In genomic region chr5:172322028-172322965, GRCh38 we compare ENCODE assay signal across 8 cellular contexts. TPM values are rescaled to one million over a fixed set of nuclear protein-coding genes. Genes with fewer than 3 reads are reported as not detected.
DNase-seq lines count a peak whose midpoint lies in the region; ATAC-seq, FAIRE-seq and TF ChIP-seq lines count a peak whose summit lies in the region.

No MANE protein-coding gene starts in this region.

- TF ChIP-seq RAD21 in HepG2 (CRISPR knock-in tag; IDR thresholded peaks at IDR 0.05): no peak

- H2AFZ ChIP-seq in HepG2 (ENCODE audit: low read length): peak overlapping the region; percentile 62

- 37% methylated on average over 9 of the region's 9 CpGs for WGBS in HepG2 (ENCODE audit: low lambda C conversion rate)

- H4K20me1 ChIP-seq in HepG2 (ENCODE audit: insufficient read depth, low read length): no peaks in the 10 kb centered on the region

- FAIRE-seq in HepG2 (lab: Jason Lieb, UNC): no peak

- no peak for TF ChIP-seq CTCF in GM10266 (IDR thresholded peaks at IDR 0.05; ENCODE audit: control insufficient read depth, insufficient read depth, low read depth, missing control alignments)
- TF ChIP-seq CTCF in HepG2 (CRISPR knock-in tag; IDR thresholded peaks at IDR 0.05): no peak
- TF ChIP-seq CTCF in A673 (conservative IDR thresholded peaks at IDR 0.05; ENCODE audit: low read depth, low read length): no peak
- no peak for TF ChIP-seq CTCF in left ventricle myocardium inferior (IDR thresholded peaks at IDR 0.05; ENCODE audit: borderline replicate concordance)

- H3K27me3 ChIP-seq in HepG2 (ENCODE audit: control insufficient read depth in 1 of 2, insufficient read depth in 2 of 2, low read length in 2 of 2) (no peaks in the 10 kb centered on the region), A673 (replicated peaks; ENCODE audit: insufficient read depth, low read depth, low read length, poor library complexity) (no peaks in the 10 kb centered on the region), left ventricle myocardium inferior (ENCODE audit: low read depth) (no peaks in the 10 kb centered on the region)

- in situ Hi-C loops in HepG2 (cut with HindIII; ENCODE audit: extremely low pct_ligation_motif_present, low pct_unique_long_range_greater_than_20kb): no loop called here

- no peaks in the 10 kb centered on the region for H3K36me3 ChIP-seq in HepG2 (replicated peaks in 1 of 2; ENCODE audit: control insufficient read depth in 1 of 2, insufficient read depth in 2 of 2, low read length in 2 of 2)
- no peaks in the 10 kb centered on the region for H3K36me3 ChIP-seq in A673 (ENCODE audit: insufficient read depth, low read length, poor library complexity, severe bottlenecking)
- no peaks in the 10 kb centered on the region for H3K36me3 ChIP-seq in left ventricle myocardium inferior

- no peaks in the 10 kb centered on the region for H3K9me3 ChIP-seq in HepG2 (ENCODE audit: low read length)
- H3K9me3 ChIP-seq in A673 (ENCODE audit: low read depth, low read length, poor library complexity, severe bottlenecking): no peaks in the 10 kb centered on the region
- no peaks in the 10 kb centered on the region for H3K9me3 ChIP-seq in left ventricle myocardium inferior (replicated peaks)

- H3K4me3 ChIP-seq in HepG2 (replicated peaks in 1 of 3; ENCODE audit: insufficient read depth in 1 of 3, low read depth in 2 of 3, low read length in 3 of 3) (peak overlapping the region in 1 of 3 experiments; percentile 15; a peak in 1 of 6 replicates), A673 (ENCODE audit: low read depth, low read length, poor library complexity, severe bottlenecking) (no peak overlapping the region), left ventricle myocardium inferior (no peak overlapping the region)

- H3K9ac ChIP-seq in HepG2 (ENCODE audit: insufficient read depth, low read depth, low read length): 0 out of 2 replicates have a peak overlapping the region, but pooled peaks have one; percentile 22

- no peak for TF ChIP-seq POLR2A in HepG2 (IDR thresholded peaks at IDR 0.05; ENCODE audit: insufficient read depth in 1 of 2, low read depth in 2 of 2, low read length in 2 of 2)

- ATAC-seq in GM21529 (IDR thresholded peaks at IDR 0.05; ENCODE audit: unreplicated experiment): peak; percentile 80
- ATAC-seq in HepG2: peak; percentile 82
- ATAC-seq in left cardiac atrium: no peak

- TF ChIP-seq EP300 in HepG2 (IDR thresholded peaks at IDR 0.05; ENCODE audit: low read depth in 2 of 2, low read length in 2 of 2) (no peak), HepG2 (CRISPR knock-in tag; IDR thresholded peaks at IDR 0.05; ENCODE audit: borderline replicate concordance) (no peak)

- no peaks in the 10 kb centered on the region for H3K79me2 ChIP-seq in HepG2 (ENCODE audit: insufficient read depth, low read length)

- H3K27ac ChIP-seq in HepG2 (ENCODE audit: extremely low read length, insufficient read depth, low read length): no peak overlapping the region
- no peak overlapping the region for H3K27ac ChIP-seq in A673 (ENCODE audit: low read depth, low read length, poor library complexity, severe bottlenecking)
- H3K27ac ChIP-seq in left ventricle myocardium inferior (replicated peaks): no peak overlapping the region
- H3K27ac ChIP-seq in substantia nigra (ENCODE audit: low read depth, low read length, poor library complexity, severe bottlenecking): no peak overlapping the region

- H3K4me1 ChIP-seq in HepG2 (ENCODE audit: insufficient read depth, low read length): 0 out of 2 replicates have a peak, but pooled peaks cover 8% of the 10 kb centered on the region
- no peaks in the 10 kb centered on the region for H3K4me1 ChIP-seq in A673 (ENCODE audit: insufficient read depth, low read length, poor library complexity, severe bottlenecking)
- no peaks in the 10 kb centered on the region for H3K4me1 ChIP-seq in left ventricle myocardium inferior

- H3K4me2 ChIP-seq in HepG2 (ENCODE audit: low read depth, low read length): peak overlapping the region; percentile 41

- POLR2A ChIA-PET in HepG2 (lab: Yijun Ruan, JAX) (no interaction called here), A673 (lab: Charles Lee; ENCODE audit: low non-redundant PET) (interaction anchor here (0.7 kb wide), 1 partner anchor 39 kb away, joined by 4 read pairs; the partner anchor contains the start of gene UBTD2)

- DNase-seq in GM10266 (ENCODE audit: extremely low spot score) (peak; percentile 51), NCI-H2081 treated with DMSO at 0.1 percent for 48 hours (lab: John Stamatoyannopoulos, UW) (peak; percentile 26), HepG2 (ENCODE audit: low spot score) (peak; percentile 15), A673 (ENCODE audit: low spot score) (no peak), left cardiac atrium (no peak), left ventricle myocardium inferior (no peak), substantia nigra (lab: John Stamatoyannopoulos, UW) (no peak)

- BruUV-seq in HepG2 (replicated peaks; lab: Mats Ljungman, UMichigan) (no TSS peak), A673 (replicated peaks; lab: Mats Ljungman, UMichigan) (no TSS peak)

- CTCF ChIA-PET in HepG2 (lab: Yijun Ruan, JAX; ENCODE audit: low intra/inter-chr PET ratio, low total read pairs): no interaction called here
- CTCF ChIA-PET in A673 (lab: Charles Lee): interaction anchor here (0.7 kb wide), 1 partner anchor 33 kb away, joined by 3 read pairs; no protein-coding TSS in a partner anchor

- intact Hi-C loops in HepG2 (cut with micrococcal nuclease; ENCODE audit: unreplicated experiment) (loop anchor here (10.0 kb wide), 1 partner anchor 363 kb away; no protein-coding TSS in a partner anchor), A673 (cut with micrococcal nuclease; ENCODE audit: unreplicated experiment) (no loop called here), left cardiac atrium (cut with DNase I) (no loop called here), left ventricle myocardium inferior (cut with micrococcal nuclease) (no loop called here)

TF ChIP-seq in HepG2, 621 proteins besides CTCF, POLR2A, EP300 and RAD21 (continues in another document):
- TF ChIP-seq GABPA (IDR thresholded peaks at IDR 0.05; ENCODE audit: low read depth, low read length): no peak
- peak; percentile 74 for TF ChIP-seq GABPA (CRISPR knock-in tag; IDR thresholded peaks at IDR 0.05; ENCODE audit: low read depth)
- TF ChIP-seq MAF1 (CRISPR knock-in tag; IDR thresholded peaks at IDR 0.05; ENCODE audit: borderline replicate concordance): no peak
- no peak for TF ChIP-seq RELA (CRISPR knock-in tag; IDR thresholded peaks at IDR 0.05)
- no peak for TF ChIP-seq DMAP1 (CRISPR knock-in tag; IDR thresholded peaks at IDR 0.05)
- TF ChIP-seq ZKSCAN5 (CRISPR knock-in tag; IDR thresholded peaks at IDR 0.05): no peak
- TF ChIP-seq ZNF691 (CRISPR knock-in tag; IDR thresholded peaks at IDR 0.05; ENCODE audit: borderline replicate concordance, low read depth): no peak
- no peak for TF ChIP-seq NFKBIZ (CRISPR knock-in tag; IDR thresholded peaks at IDR 0.05)
- TF ChIP-seq ZBTB21 (CRISPR knock-in tag; IDR thresholded peaks at IDR 0.05): no peak
- no peak for TF ChIP-seq PITX1 (CRISPR knock-in tag; IDR thresholded peaks at IDR 0.05)
- TF ChIP-seq ZNF512 (CRISPR knock-in tag; IDR thresholded peaks at IDR 0.05): peak; percentile 79; the same call in 1 of the 2 replicates
- TF ChIP-seq HIVEP1 (CRISPR knock-in tag; IDR thresholded peaks at IDR 0.05): no peak

RNA-seq across cellular contexts. Expression of gene UBTD2, which starts 38.7 kb away (rescaled TPM):
- total RNA-seq in HepG2 (2016; rRNA removed; fragmentation: Illumina TruSeq; extraction: Trizol) (24.1 and 32.9 TPM in 2 replicates), A673 (2021) (18.3 and 20.0 TPM in 2 replicates), left cardiac atrium (10 to 100 TPM in 1 of 2 donors, 1 to 10 TPM in 1; 9.7 to 10.9 TPM), left ventricle myocardium inferior (7.6 TPM)
- total RNA-seq in HepG2 (2016; cell fraction: cytosol; rRNA removed; fragmentation: Illumina TruSeq; extraction: Trizol; ENCODE audit: low read depth): 9.7 and 11.2 TPM in 2 replicates
- total RNA-seq in HepG2 (2016; cell fraction: insoluble cytoplasmic fraction; rRNA removed; fragmentation: Illumina TruSeq; extraction: Trizol): 24.7 and 30.9 TPM in 2 replicates
- total RNA-seq in HepG2 (2016; cell fraction: membrane; rRNA removed; fragmentation: Illumina TruSeq; extraction: Trizol): 41.5 and 46.2 TPM in 2 replicates
- 14.0 and 15.3 TPM in 2 replicates for total RNA-seq in HepG2 (2016; cell fraction: nucleus; rRNA removed; fragmentation: Illumina TruSeq; extraction: Trizol)
- 13.6 and 15.2 TPM in 2 replicates for polyA plus RNA-seq in HepG2 (2011; rRNA removed)
- 8.1 and 12.6 TPM in 2 replicates for polyA plus RNA-seq in HepG2 (2011; cell fraction: cytosol; rRNA removed)
- polyA plus RNA-seq in HepG2 (2011; cell fraction: nucleus; rRNA removed): 4.2 and 5.7 TPM in 2 replicates
- polyA plus RNA-seq in HepG2 (2012): 15.3 and 22.4 TPM in 2 replicates
- 13.7 and 15.1 TPM in 2 replicates for polyA plus RNA-seq in HepG2 (2016; cell fraction: cytosol; fragmentation: Illumina TruSeq; extraction: Trizol; ENCODE audit: low read depth)
- polyA plus RNA-seq in HepG2 (2016; cell fraction: insoluble cytoplasmic fraction; fragmentation: Illumina TruSeq; extraction: Trizol; ENCODE audit: low read depth): 36.9 and 39.9 TPM in 2 replicates
- polyA plus RNA-seq in HepG2 (2016; cell fraction: membrane; fragmentation: Illumina TruSeq; extraction: Trizol; ENCODE audit: low read depth): 40.2 and 41.2 TPM in 2 replicates
- 20.7 and 21.5 TPM in 2 replicates for polyA plus RNA-seq in HepG2 (2016; cell fraction: nucleus; fragmentation: Illumina TruSeq; extraction: Trizol; ENCODE audit: insufficient read depth, low read depth)
- 7.6 and 8.4 TPM in 2 replicates for polyA minus RNA-seq in HepG2 (2011; rRNA and poly(A)+ RNA removed; ENCODE audit: low replicate concordance)
- 14.6 and 18.6 TPM in 2 replicates for polyA minus RNA-seq in HepG2 (2011; cell fraction: cytosol; rRNA and poly(A)+ RNA removed)
- polyA minus RNA-seq in HepG2 (2011; cell fraction: nucleus; rRNA and poly(A)+ RNA removed): 12.5 and 14.8 TPM in 2 replicates

Comparison
In these comparisons a context has a peak if more than half of its experiments do, and no peak if none do; other contexts are left out.
1. DNase-seq: peak in GM10266 (single experiment), NCI-H2081 treated with DMSO at 0.1 percent for 48 hours (single experiment) and HepG2 (single experiment); none in A673 (single experiment), left cardiac atrium (single experiment), left ventricle myocardium inferior (single experiment) and substantia nigra (0 of 49).
2. ATAC-seq: peak in GM21529 (single experiment) and HepG2 (single experiment); none in left cardiac atrium (0 of 2).